ENCODE assay signal across 2 cellular contexts in genomic region chr11:64894812-64895452, GRCh38.
TF ChIP-seq lines count a peak whose summit lies in the region.

No MANE protein-coding gene starts in this region.

TF ChIP-seq in A549, 52 proteins besides CTCF, POLR2A, EP300 and RAD21:
- TF ChIP-seq CBX2 (IDR thresholded peaks at IDR 0.05; ENCODE audit: borderline replicate concordance, low read depth): no peak
- no peak for TF ChIP-seq USF2 (IDR thresholded peaks at IDR 0.05)
- no peak for TF ChIP-seq RNF2 (IDR thresholded peaks at IDR 0.05; ENCODE audit: borderline replicate concordance, low read depth)
- no peak for TF ChIP-seq E2F6 (IDR thresholded peaks at IDR 0.05; ENCODE audit: borderline replicate concordance, low read depth)
- no peak for TF ChIP-seq CHD4 (IDR thresholded peaks at IDR 0.05; ENCODE audit: borderline replicate concordance)
- TF ChIP-seq ESRRA (IDR thresholded peaks at IDR 0.05; ENCODE audit: borderline replicate concordance, low read length): no peak
- TF ChIP-seq ZNF302 (CRISPR knock-in tag; IDR thresholded peaks at IDR 0.05): no peak
- no peak for TF ChIP-seq NFE2L2 (conservative IDR thresholded peaks at IDR 0.05; ENCODE audit: low read length)
- TF ChIP-seq ZFP36 (IDR thresholded peaks at IDR 0.05; ENCODE audit: borderline replicate concordance, partially characterized antibody): no peak

TF ChIP-seq in HepG2, 621 proteins besides CTCF, POLR2A, EP300 and RAD21:
- TF ChIP-seq DZIP1 (CRISPR knock-in tag; IDR thresholded peaks at IDR 0.05) (0 out of 2 replicates have a peak, but pooled peaks have one; percentile 69), BCLAF1 (IDR thresholded peaks at IDR 0.05) (no peak), ZNF142 (CRISPR knock-in tag; IDR thresholded peaks at IDR 0.05) (no peak), ZNF577 (CRISPR knock-in tag; IDR thresholded peaks at IDR 0.05; ENCODE audit: borderline replicate concordance, low read depth) (no peak), RARA (CRISPR knock-in tag; IDR thresholded peaks at IDR 0.05) (no peak), CSRNP2 (CRISPR knock-in tag; conservative IDR thresholded peaks at IDR 0.05; ENCODE audit: low read depth) (no peak), RBFOX2 (IDR thresholded peaks at IDR 0.05; ENCODE audit: low read depth, low read length) (peak; percentile 14; the same call in 1 of the 2 replicates), ERF (CRISPR knock-in tag; IDR thresholded peaks at IDR 0.05) (no peak), ZNF776 (CRISPR knock-in tag; IDR thresholded peaks at IDR 0.05) (no peak), GATA4 (IDR thresholded peaks at IDR 0.05; ENCODE audit: borderline replicate concordance, low read depth) (no peak), YY1 (IDR thresholded peaks at IDR 0.05; ENCODE audit: insufficient read depth, insufficient replicate concordance, low read depth, low read length) (no peak), ZNF512B (CRISPR knock-in tag; IDR thresholded peaks at IDR 0.05; ENCODE audit: borderline replicate concordance) (no peak), CCAR2 (optimal IDR thresholded peaks at IDR 0.05; ENCODE audit: low read depth, low read length) (no peak), ZNF253 (CRISPR knock-in tag; IDR thresholded peaks at IDR 0.05; ENCODE audit: borderline replicate concordance) (no peak), E2F2 (CRISPR knock-in tag; IDR thresholded peaks at IDR 0.05; ENCODE audit: borderline replicate concordance) (no peak), EHMT2 (IDR thresholded peaks at IDR 0.05; ENCODE audit: borderline replicate concordance, low read depth, low read length) (no peak)
